Comparison of ENCODE assay signal across 8 cellular contexts in the genomic region with DNA sequence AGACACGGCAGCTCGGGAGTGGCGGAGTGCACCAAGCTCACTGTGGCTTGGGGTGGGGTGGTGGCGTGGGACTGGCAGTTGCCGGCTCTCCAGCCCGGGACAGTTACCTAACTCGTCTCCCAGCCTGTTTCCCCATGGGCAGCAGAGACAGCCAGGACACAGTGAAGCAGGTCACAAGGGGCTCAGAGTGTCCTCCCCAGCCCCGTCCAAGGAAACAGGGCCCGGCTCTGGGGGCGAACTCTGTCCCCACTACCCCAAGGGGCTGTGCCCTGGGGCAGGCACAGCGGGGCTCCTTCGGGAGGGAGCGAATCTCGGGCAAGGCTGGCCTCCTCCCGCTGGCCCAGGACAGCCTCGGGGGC. TPM values are rescaled to one million over a fixed set of nuclear protein-coding genes. Genes with fewer than 3 reads are reported as not detected.
A peak's percentile ranks its signal among the peaks of the same experiment; 100 is the strongest.
DNase-seq lines count a peak whose midpoint lies in the region; ATAC-seq and TF ChIP-seq lines count a peak whose summit lies in the region.

No MANE protein-coding gene starts in this region.

- no TSS peak for BruUV-seq in MCF 10A (replicated peaks; lab: Mats Ljungman, UMichigan)

- TF ChIP-seq CTCF in BJ (IDR thresholded peaks at IDR 0.05; ENCODE audit: insufficient read depth, low read depth, low read length) (no peak), MCF 10A (IDR thresholded peaks at IDR 0.05; ENCODE audit: unreplicated experiment) (no peak)

- peak; percentile 4 for ATAC-seq in HG03139 (IDR thresholded peaks at IDR 0.05; ENCODE audit: unreplicated experiment)
- ATAC-seq in memory B cell (ENCODE audit: low read depth) = no peak
- ATAC-seq in HG03135 (IDR thresholded peaks at IDR 0.05; ENCODE audit: unreplicated experiment) = no peak

- DNase-seq in BJ (ENCODE audit: low read depth) = no peak
- DNase-seq in MCF 10A (ENCODE audit: unreplicated experiment) = peak; percentile 36
- peak in 1 of 2 donors; percentile 49 for DNase-seq in memory B cell (ENCODE audit: low spot score in 2 of 2)
- DNase-seq in cortex of kidney (lab: John Stamatoyannopoulos, UW) = no peak
- no peak for DNase-seq in germinal center (ENCODE audit: low spot score)
- DNase-seq in NCI-H1694 treated with DMSO at 0.1 percent for 48 hours (lab: John Stamatoyannopoulos, UW) = no peak

- H3K4me3 ChIP-seq in BJ (ENCODE audit: low read depth, low read length) = peak overlapping the region; percentile 46

- no peaks in the 10 kb centered on the region for H3K9me3 Mint-ChIP-seq in MCF 10A (ENCODE audit: unreplicated experiment)
- H3K9me3 Mint-ChIP-seq in memory B cell = no peaks in the 10 kb centered on the region

- no peaks in the 10 kb centered on the region for H3K36me3 Mint-ChIP-seq in MCF 10A (ENCODE audit: insufficient read depth, unreplicated experiment)
- H3K36me3 Mint-ChIP-seq in memory B cell = no peaks in the 10 kb centered on the region

- H3K27me3 ChIP-seq in BJ (ENCODE audit: control insufficient read depth, insufficient read depth, low read length) = no peaks in the 10 kb centered on the region

- intact Hi-C loops in MCF 10A (cut with micrococcal nuclease) = loop anchor here (2.0 to 5.0 kb wide), 3 partner anchors 17 to 69 kb away; no protein-coding TSS in a partner anchor

- H3K27me3 Mint-ChIP-seq in MCF 10A (ENCODE audit: insufficient read depth, unreplicated experiment) = no peaks in the 10 kb centered on the region
- H3K27me3 Mint-ChIP-seq in memory B cell = no peaks in the 10 kb centered on the region

- CTCF ChIA-PET in BJ (lab: Yijun Ruan, JAX) = interaction anchor here (0.8 to 3.2 kb wide), 2 partner anchors 68 to 122 kb away, joined by 3 to 11 read pairs; no protein-coding TSS in a partner anchor
- CTCF ChIA-PET in MCF 10A (lab: Yijun Ruan, JAX) = interaction anchor here (0.6 to 1.9 kb wide), 6 partner anchors 13 to 240 kb away, joined by 3 to 7 read pairs (median 4); no protein-coding TSS in a partner anchor

- H3K4me1 Mint-ChIP-seq in MCF 10A (ENCODE audit: insufficient read depth, unreplicated experiment) = peaks cover 10% of the 10 kb centered on the region
- peaks cover 24% of the 10 kb centered on the region for H3K4me1 Mint-ChIP-seq in memory B cell

- H3K27ac Mint-ChIP-seq in MCF 10A (ENCODE audit: low read depth, unreplicated experiment) (peak overlapping the region; percentile 88), memory B cell (no peak overlapping the region)

- no peaks in the 10 kb centered on the region for H3K36me3 ChIP-seq in BJ (ENCODE audit: control insufficient read depth, insufficient read depth, low read length)

- POLR2A ChIA-PET in BJ (lab: Charles Lee) (no interaction called here), MCF 10A (lab: Yijun Ruan, JAX) (interaction anchor here (0.7 to 4.2 kb wide), 12 partner anchors 11 to 184 kb away, joined by 3 to 29 read pairs (median 4); no protein-coding TSS in a partner anchor)

- H3K4me3 Mint-ChIP-seq in MCF 10A (ENCODE audit: unreplicated experiment) (peak overlapping the region; percentile 89), memory B cell (peak overlapping the region; percentile 95)

RNA-seq across cellular contexts. Expression of a gene that starts 0.8 kb away (rescaled TPM):
- 1.9 and 2.5 TPM in 2 replicates for polyA plus RNA-seq in BJ (2011; rRNA removed)
- 3.1 and 3.3 TPM in 2 replicates for polyA minus RNA-seq in BJ (2011; rRNA and poly(A)+ RNA removed)
- 8.1 and 12.7 TPM in 2 replicates for total RNA-seq in MCF 10A (2022)

RNA-seq across cellular contexts. Expression of a gene that starts 58.7 kb away (rescaled TPM):
- 0.16 and 0.31 TPM in 2 replicates for polyA plus RNA-seq in BJ (2011; rRNA removed)
- 0.26 and 0.33 TPM in 2 replicates for polyA minus RNA-seq in BJ (2011; rRNA and poly(A)+ RNA removed)
- total RNA-seq in MCF 10A (2022) = 0.39 and 0.61 TPM in 2 replicates
